ENCODE assay signal across 14 cellular contexts in genomic region chr17:44905006-44906000, GRCh38. TPM values are rescaled to one million over a fixed set of nuclear protein-coding genes. Genes with fewer than 3 reads are reported as not detected.
DNase-seq lines count a peak whose midpoint lies in the region; ATAC-seq and TF ChIP-seq lines count a peak whose summit lies in the region.
"Had no signal": no experiment of that assay in that cellular context is flagged by ENCODE, and none has a peak within 500 bp of the region (broad histone marks: within the 10 kb centered on the region; RNA-seq: fewer than 3 reads in every experiment).

No MANE protein-coding gene starts in this region.

- DNase-seq in NCI-H1694 treated with DMSO at 0.1 percent for 48 hours (lab: John Stamatoyannopoulos, UW) (peak; percentile 40), NCI-H1694 (lab: John Stamatoyannopoulos, UW) (no peak), WERI-Rb-1 (peak; percentile 43), left colon (peak; percentile 58 to 74), GM10248 (ENCODE audit: extremely low spot score) (no peak)
- DNase-seq in effector CD4-positive, alpha-beta T cell = no peak
- DNase-seq: activated CD4-positive, CD25-positive, alpha-beta regulatory T cell treated with anti-CD3 and anti-CD28 coated beads, Interleukin-2, amount 50 U/mL, for 72 hours; activated T-cell treated with anti-CD3 and anti-CD28 coated beads, Interleukin-2, amount 50 U/mL, for 1 hour; spleen; T-cell had no signal

- H3K4me3 ChIP-seq in WERI-Rb-1 (ENCODE audit: low read depth, low read length) (no peak overlapping the region), skeletal muscle satellite cell (ENCODE audit: low read length) (no peak overlapping the region)
- H3K4me3 ChIP-seq: gastroesophageal sphincter, spleen had no signal

- ATAC-seq in left colon (peak; percentile 86), GM21825 (IDR thresholded peaks at IDR 0.05; ENCODE audit: unreplicated experiment) (no peak)
- ATAC-seq: gastroesophageal sphincter, T-cell had no signal

- TF ChIP-seq CTCF in WERI-Rb-1 (IDR thresholded peaks at IDR 0.05; ENCODE audit: low read depth, low read length) (no peak), GM10248 (IDR thresholded peaks at IDR 0.05; ENCODE audit: control extremely low read depth, extremely low read depth, low read depth, missing control alignments) (no peak)

- intact Hi-C loops in left colon (cut with DNase I, micrococcal nuclease) = no loop called here

- CTCF ChIA-PET in GM10248 (lab: Yijun Ruan, JAX) = interaction anchor here (1.2 to 8.7 kb wide), 2 partner anchors 14 to 230 kb away, joined by 3 to 65 read pairs; partner anchors contain the start of gene ACBD4

- peaks cover 46% of the 10 kb centered on the region for H3K4me1 ChIP-seq in skeletal muscle satellite cell (ENCODE audit: control insufficient read depth, insufficient read depth, low read length)

- H3K27me3 ChIP-seq in WERI-Rb-1 (ENCODE audit: insufficient read depth, low read depth, severe bottlenecking) = no peaks in the 10 kb centered on the region
- H3K27me3 ChIP-seq in skeletal muscle satellite cell (ENCODE audit: control insufficient read depth, insufficient read depth, low read length) = no peaks in the 10 kb centered on the region

- peak overlapping the region; percentile 63 for H3K9ac ChIP-seq in skeletal muscle satellite cell (ENCODE audit: low read depth, low read length)

- POLR2A ChIA-PET in GM10248 (lab: Yijun Ruan, JAX) = no interaction called here

- H3K9me3 ChIP-seq in WERI-Rb-1 (ENCODE audit: severe bottlenecking) (no peaks in the 10 kb centered on the region), skeletal muscle satellite cell (replicated peaks; ENCODE audit: low read length) (no peaks in the 10 kb centered on the region)
- H3K9me3 ChIP-seq: gastroesophageal sphincter, spleen had no signal

- H3K36me3 ChIP-seq in WERI-Rb-1 (no peaks in the 10 kb centered on the region; the same call in none of the 2 replicates), skeletal muscle satellite cell (ENCODE audit: insufficient read depth, low read length) (no peaks in the 10 kb centered on the region)
- H3K36me3 ChIP-seq: gastroesophageal sphincter, spleen had no signal

- peak overlapping the region; percentile 38 for H3K27ac ChIP-seq in WERI-Rb-1
- H3K27ac ChIP-seq: 22Rv1, gastroesophageal sphincter, spleen had no signal

- H3K4me2 ChIP-seq in skeletal muscle satellite cell (ENCODE audit: low read length) = peak overlapping the region; percentile 51

RNA-seq across cellular contexts. Expression of gene EFTUD2, which starts 6.1 kb away (rescaled TPM):
- 10 to 100 TPM; 72.6 to 77.5 TPM for total RNA-seq in left colon
- 94.4 and 120 TPM in 2 replicates for total RNA-seq in skeletal muscle satellite cell (2012; rRNA removed)

RNA-seq across cellular contexts. Expression of gene GFAP, which starts 10.0 kb away (rescaled TPM):
- total RNA-seq in left colon = under 1 TPM; 0.11 to 0.37 TPM
- total RNA-seq in skeletal muscle satellite cell (2012; rRNA removed) = under 0.01 TPM in 1 of 2 replicates, not detected in the other
- total RNA-seq: T-cell had no signal

RNA-seq across cellular contexts. Expression of gene KIF18B, which starts 42.3 kb away (rescaled TPM):
- total RNA-seq in left colon = 1 to 10 TPM; 3.0 to 8.8 TPM
- total RNA-seq in skeletal muscle satellite cell (2012; rRNA removed) = 4.4 and 4.6 TPM in 2 replicates

RNA-seq across cellular contexts. Expression of gene HIGD1B, which starts 57.6 kb away (rescaled TPM):
- total RNA-seq in left colon = 1 to 10 TPM in 1 of 2 donors, not detected in 1; 1.3 TPM
- not detected in 2 replicates for total RNA-seq in skeletal muscle satellite cell (2012; rRNA removed)
- total RNA-seq: spleen, T-cell had no signal

Comparison
In these comparisons a context has a peak if more than half of its experiments do, and no peak if none do; other contexts are left out.
1. DNase-seq: peak in NCI-H1694 treated with DMSO at 0.1 percent for 48 hours (single experiment), WERI-Rb-1 (single experiment) and left colon (2 of 2); none in NCI-H1694 (single experiment), effector CD4-positive, alpha-beta T cell (single experiment) and GM10248 (single experiment).